In genomic region chr1:227562923-227563318, GRCh38 we compare ENCODE assay signal across 2 cellular contexts.
TF ChIP-seq lines count a peak whose summit lies in the region.

No MANE protein-coding gene starts in this region.

TF ChIP-seq in SK-N-SH, 30 proteins besides CTCF, POLR2A, EP300 and RAD21 (continued from another document):
- TF ChIP-seq IRF3 (IDR thresholded peaks at IDR 0.05; ENCODE audit: low read depth, low read length) (no peak), YY1 (IDR thresholded peaks at IDR 0.05; ENCODE audit: low read depth) (no peak), RCOR1 (IDR thresholded peaks at IDR 0.05; ENCODE audit: low read length) (no peak), POLR2AphosphoS5 (IDR thresholded peaks at IDR 0.05; ENCODE audit: low read depth, low read length) (no peak), MEF2A (IDR thresholded peaks at IDR 0.05; ENCODE audit: borderline replicate concordance, low read depth) (no peak), FOSL2 (IDR thresholded peaks at IDR 0.05; ENCODE audit: borderline replicate concordance, low read depth) (no peak), FOXJ3 (CRISPR knock-in tag; IDR thresholded peaks at IDR 0.05) (no peak), TAF1 (IDR thresholded peaks at IDR 0.05; ENCODE audit: borderline replicate concordance, low read depth, low read length) (no peak), USF1 (IDR thresholded peaks at IDR 0.05; ENCODE audit: borderline replicate concordance, low read depth) (no peak)
- TF ChIP-seq, protein P1, sequence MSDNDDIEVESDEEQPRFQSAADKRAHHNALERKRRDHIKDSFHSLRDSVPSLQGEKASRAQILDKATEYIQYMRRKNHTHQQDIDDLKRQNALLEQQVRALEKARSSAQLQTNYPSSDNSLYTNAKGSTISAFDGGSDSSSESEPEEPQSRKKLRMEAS (IDR thresholded peaks at IDR 0.05; ENCODE audit: low read depth) = no peak

TF ChIP-seq in SK-N-SH treated with all-trans-retinoic acid at 6 μM for 48 hours, 23 proteins besides CTCF, POLR2A, EP300 and RAD21 (continued from another document):
- no peak for TF ChIP-seq POU6F1 (CRISPR knock-in tag; IDR thresholded peaks at IDR 0.05; ENCODE audit: borderline replicate concordance, low read depth)
- TF ChIP-seq TSHZ2 (CRISPR knock-in tag; IDR thresholded peaks at IDR 0.05) = no peak
- no peak for TF ChIP-seq TCF4 (CRISPR knock-in tag; IDR thresholded peaks at IDR 0.05; ENCODE audit: borderline replicate concordance)
- TF ChIP-seq ZNF8 (CRISPR knock-in tag; IDR thresholded peaks at IDR 0.05) = no peak
- TF ChIP-seq ZNF70 (CRISPR knock-in tag; IDR thresholded peaks at IDR 0.05) = no peak
- no peak for TF ChIP-seq SNAI2 (CRISPR knock-in tag; IDR thresholded peaks at IDR 0.05)
- TF ChIP-seq RARB (CRISPR knock-in tag; IDR thresholded peaks at IDR 0.05) = no peak
- no peak for TF ChIP-seq BACH2 (CRISPR knock-in tag; IDR thresholded peaks at IDR 0.05; ENCODE audit: borderline replicate concordance)
- no peak for TF ChIP-seq ZFP30 (CRISPR knock-in tag; IDR thresholded peaks at IDR 0.05)
- TF ChIP-seq GLIS3 (CRISPR knock-in tag; IDR thresholded peaks at IDR 0.05) = no peak
- TF ChIP-seq ZC3H10 (CRISPR knock-in tag; IDR thresholded peaks at IDR 0.05) = no peak
- no peak for TF ChIP-seq OSR1 (CRISPR knock-in tag; IDR thresholded peaks at IDR 0.05)
- no peak for TF ChIP-seq ZNF565 (CRISPR knock-in tag; conservative IDR thresholded peaks at IDR 0.05; ENCODE audit: low read depth)
